ENCODE assay signal across 38 cellular contexts in the genomic region with DNA sequence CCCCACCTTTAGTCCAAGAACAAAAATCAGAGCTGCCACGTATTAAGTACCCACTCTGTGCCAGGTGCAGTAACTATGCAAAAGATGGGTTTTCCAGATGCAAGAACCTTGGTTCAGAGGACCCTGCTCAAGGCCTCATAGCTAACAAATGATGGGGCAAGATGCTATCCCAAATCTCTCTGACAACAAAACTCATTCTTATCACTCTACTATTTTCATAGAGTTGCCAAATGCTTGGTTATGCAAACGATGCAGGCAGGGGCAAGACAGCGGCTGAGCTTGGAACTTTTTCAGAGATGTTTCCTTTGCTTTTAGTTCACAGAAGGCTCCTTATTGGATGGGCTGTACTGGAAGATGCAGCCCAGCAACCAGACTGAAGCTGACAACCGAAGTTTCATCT.
"Had no signal": no experiment of that assay in that cellular context is flagged by ENCODE, and none has a peak within 500 bp of the region (broad histone marks: within the 10 kb centered on the region; RNA-seq: fewer than 3 reads in every experiment).

No MANE protein-coding gene starts in this region.

- H3K4me1 ChIP-seq: adrenal gland, breast epithelium had no signal

- ATAC-seq: activated naive CD8-positive, alpha-beta T cell treated with anti-CD3 and anti-CD28 coated beads, Interleukin-2, amount 50 U/mL, for 24 hours; activated T-cell treated with anti-CD3 and anti-CD28 coated beads, Interleukin-2, amount 50 U/mL, for 4 hours; activated T-cell treated with anti-CD3 and anti-CD28 coated beads, Interleukin-2, amount 50 U/mL, for 72 hours; activated T-helper 17 cell treated with anti-CD3 and anti-CD28 coated beads, Interleukin-2, amount 50 U/mL, for 72 hours; body of pancreas had no signal

- H3K9me3 ChIP-seq: adrenal gland, ascending aorta, body of pancreas, breast epithelium had no signal

- DNase-seq: activated effector memory CD4-positive, alpha-beta T cell treated with anti-CD3 and anti-CD28 coated beads, Interleukin-2, amount 50 U/mL, for 16 hours; activated effector memory CD4-positive, alpha-beta T cell treated with Interleukin-2 at 50 U/mL for 16 hours; activated gamma-delta T cell; activated gamma-delta T cell treated with Interleukin-2 at 50 U/mL for 16 hours; activated naive CD4-positive, alpha-beta T cell; activated naive CD4-positive, alpha-beta T cell treated with anti-CD3 and anti-CD28 coated beads for 36 hours; activated naive CD4-positive, alpha-beta T cell treated with anti-CD3 and anti-CD28 coated beads, Interleukin-2, amount 10 ng/mL, durations not matched to agents 7 days and 5 days; activated naive CD4-positive, alpha-beta T cell treated with anti-CD3 and anti-CD28 coated beads, Interleukin-2, amount 50 U/mL, for 16 hours; activated naive CD4-positive, alpha-beta T cell treated with Interleukin-2 at 50 U/mL for 16 hours; activated naive CD8-positive, alpha-beta T cell treated with anti-CD3 and anti-CD28 coated beads for 36 hours; activated naive CD8-positive, alpha-beta T cell treated with anti-CD3 and anti-CD28 coated beads, Interleukin-2, amount 10 ng/mL, durations not matched to agents 7 days and 5 days; activated naive CD8-positive, alpha-beta T cell treated with anti-CD3 and anti-CD28 coated beads, Interleukin-2, amount 50 U/mL, for 24 hours; activated T-cell treated with anti-CD3 and anti-CD28 coated beads, Interleukin-2, amount 50 U/mL, for 1 hour; activated T-cell treated with anti-CD3 and anti-CD28 coated beads, Interleukin-2, amount 50 U/mL, for 24 hours; activated T-cell treated with anti-CD3 and anti-CD28 coated beads, Interleukin-2, amount 50 U/mL, for 4 hours; activated T-cell treated with anti-CD3 and anti-CD28 coated beads, Interleukin-2, amount 50 U/mL, for 48 hours; activated T-cell treated with anti-CD3 and anti-CD28 coated beads, Interleukin-2, amount 50 U/mL, for 72 hours; adrenal gland; amniotic stem cell; amygdala; anterior cingulate cortex; aorta; body of pancreas; brain microvascular endothelial cell; caudate nucleus; central memory CD4-positive, alpha-beta T cell; cerebellar nuclear complex had no signal

- H3K36me3 Mint-ChIP-seq: activated naive CD4-positive, alpha-beta T cell treated with anti-CD3 and anti-CD28 coated beads, Interleukin-2, amount 50 U/mL, for 72 hours had no signal

- H3K27me3 ChIP-seq: adrenal gland, ascending aorta, body of pancreas, brain microvascular endothelial cell, breast epithelium, cardiac muscle cell had no signal

- H3K9me3 Mint-ChIP-seq: activated naive CD4-positive, alpha-beta T cell treated with anti-CD3 and anti-CD28 coated beads for 36 hours; activated naive CD4-positive, alpha-beta T cell treated with anti-CD3 and anti-CD28 coated beads, Interleukin-2, amount 10 ng/mL, durations not matched to agents 7 days and 5 days; activated naive CD4-positive, alpha-beta T cell treated with anti-CD3 and anti-CD28 coated beads, Interleukin-2, amount 50 U/mL, for 24 hours; activated naive CD4-positive, alpha-beta T cell treated with anti-CD3 and anti-CD28 coated beads, Interleukin-2, amount 50 U/mL, for 72 hours; activated naive CD8-positive, alpha-beta T cell treated with anti-CD3 and anti-CD28 coated beads for 36 hours; activated naive CD8-positive, alpha-beta T cell treated with anti-CD3 and anti-CD28 coated beads, Interleukin-2, amount 10 ng/mL, durations not matched to agents 7 days and 5 days; activated naive CD8-positive, alpha-beta T cell treated with anti-CD3 and anti-CD28 coated beads, Interleukin-2, amount 50 U/mL, for 24 hours; activated T-cell treated with anti-CD3 and anti-CD28 coated beads, Interleukin-2, amount 50 U/mL, for 24 hours; activated T-cell treated with anti-CD3 and anti-CD28 coated beads, Interleukin-2, amount 50 U/mL, for 4 hours; activated T-cell treated with anti-CD3 and anti-CD28 coated beads, Interleukin-2, amount 50 U/mL, for 72 hours; activated T-helper 1 cell treated with anti-CD3 and anti-CD28 coated beads, Interleukin-12 subunit alpha, Interleukin-12 subunit beta, Interleukin-2, Interleukin-4 antibody, amounts not matched to agents 30 ng/mL and 10 ng/mL and 1 ng/mL, durations not matched to agents 14 hours and 24 hours and 36 hours; activated T-helper 17 cell treated with anti-CD3 and anti-CD28 coated beads, Interleukin-2, amount 50 U/mL, for 72 hours; activated T-helper 2 cell treated with anti-CD3 and anti-CD28 coated beads, Interferon-gamma antibody, Interleukin-2, Interleukin-4, amounts not matched to agents 10 μg/mL and 5 μg/mL and 100 μg/mL, durations not matched to agents 14 hours and 24 hours and 36 hours; brain; central memory CD8-positive, alpha-beta T cell had no signal

- H3K27me3 Mint-ChIP-seq: activated naive CD4-positive, alpha-beta T cell treated with anti-CD3 and anti-CD28 coated beads, Interleukin-2, amount 10 ng/mL, durations not matched to agents 7 days and 5 days; activated naive CD4-positive, alpha-beta T cell treated with anti-CD3 and anti-CD28 coated beads, Interleukin-2, amount 50 U/mL, for 24 hours; activated naive CD8-positive, alpha-beta T cell; activated naive CD8-positive, alpha-beta T cell treated with anti-CD3 and anti-CD28 coated beads for 36 hours; activated naive CD8-positive, alpha-beta T cell treated with anti-CD3 and anti-CD28 coated beads, Interleukin-2, amount 10 ng/mL, durations not matched to agents 7 days and 5 days; activated naive CD8-positive, alpha-beta T cell treated with anti-CD3 and anti-CD28 coated beads, Interleukin-2, amount 50 U/mL, for 24 hours; activated T-cell treated with anti-CD3 and anti-CD28 coated beads, Interleukin-2, amount 50 U/mL, for 24 hours; activated T-helper 17 cell treated with anti-CD3 and anti-CD28 coated beads, Interleukin-2, amount 50 U/mL, for 72 hours; central memory CD8-positive, alpha-beta T cell had no signal

- H3K27ac ChIP-seq: adrenal gland, ascending aorta, body of pancreas, brain microvascular endothelial cell, breast epithelium, cardiac muscle cell had no signal

- H3K4me3 Mint-ChIP-seq: activated naive CD4-positive, alpha-beta T cell treated with anti-CD3 and anti-CD28 coated beads for 36 hours; activated naive CD4-positive, alpha-beta T cell treated with anti-CD3 and anti-CD28 coated beads, Interleukin-2, amount 10 ng/mL, durations not matched to agents 7 days and 5 days; activated naive CD4-positive, alpha-beta T cell treated with anti-CD3 and anti-CD28 coated beads, Interleukin-2, amount 50 U/mL, for 24 hours; activated naive CD8-positive, alpha-beta T cell; activated naive CD8-positive, alpha-beta T cell treated with anti-CD3 and anti-CD28 coated beads for 36 hours; activated naive CD8-positive, alpha-beta T cell treated with anti-CD3 and anti-CD28 coated beads, Interleukin-2, amount 10 ng/mL, durations not matched to agents 7 days and 5 days; activated naive CD8-positive, alpha-beta T cell treated with anti-CD3 and anti-CD28 coated beads, Interleukin-2, amount 50 U/mL, for 24 hours; activated T-cell treated with anti-CD3 and anti-CD28 coated beads, Interleukin-2, amount 50 U/mL, for 24 hours; activated T-cell treated with anti-CD3 and anti-CD28 coated beads, Interleukin-2, amount 50 U/mL, for 4 hours; activated T-cell treated with anti-CD3 and anti-CD28 coated beads, Interleukin-2, amount 50 U/mL, for 72 hours; activated T-helper 1 cell treated with anti-CD3 and anti-CD28 coated beads, Interleukin-12 subunit alpha, Interleukin-12 subunit beta, Interleukin-2, Interleukin-4 antibody, amounts not matched to agents 30 ng/mL and 10 ng/mL and 1 ng/mL, durations not matched to agents 14 hours and 24 hours and 36 hours; activated T-helper 17 cell treated with anti-CD3 and anti-CD28 coated beads, Interleukin-2, amount 50 U/mL, for 72 hours; brain; central memory CD8-positive, alpha-beta T cell had no signal

- H3K4me3 ChIP-seq: adrenal gland, ascending aorta, body of pancreas, breast epithelium, cardiac muscle cell had no signal

- H3K4me1 Mint-ChIP-seq: activated naive CD4-positive, alpha-beta T cell treated with anti-CD3 and anti-CD28 coated beads, Interleukin-2, amount 10 ng/mL, durations not matched to agents 7 days and 5 days; activated naive CD4-positive, alpha-beta T cell treated with anti-CD3 and anti-CD28 coated beads, Interleukin-2, amount 50 U/mL, for 24 hours; activated naive CD8-positive, alpha-beta T cell treated with anti-CD3 and anti-CD28 coated beads for 36 hours; activated naive CD8-positive, alpha-beta T cell treated with anti-CD3 and anti-CD28 coated beads, Interleukin-2, amount 10 ng/mL, durations not matched to agents 7 days and 5 days; activated naive CD8-positive, alpha-beta T cell treated with anti-CD3 and anti-CD28 coated beads, Interleukin-2, amount 50 U/mL, for 24 hours; brain; central memory CD8-positive, alpha-beta T cell had no signal

- H3K27ac Mint-ChIP-seq: activated naive CD4-positive, alpha-beta T cell treated with anti-CD3 and anti-CD28 coated beads for 36 hours; activated naive CD4-positive, alpha-beta T cell treated with anti-CD3 and anti-CD28 coated beads, Interleukin-2, amount 10 ng/mL, durations not matched to agents 7 days and 5 days; activated naive CD4-positive, alpha-beta T cell treated with anti-CD3 and anti-CD28 coated beads, Interleukin-2, amount 50 U/mL, for 24 hours; activated naive CD4-positive, alpha-beta T cell treated with anti-CD3 and anti-CD28 coated beads, Interleukin-2, amount 50 U/mL, for 72 hours; activated naive CD8-positive, alpha-beta T cell; activated naive CD8-positive, alpha-beta T cell treated with anti-CD3 and anti-CD28 coated beads for 36 hours; activated naive CD8-positive, alpha-beta T cell treated with anti-CD3 and anti-CD28 coated beads, Interleukin-2, amount 10 ng/mL, durations not matched to agents 7 days and 5 days; activated naive CD8-positive, alpha-beta T cell treated with anti-CD3 and anti-CD28 coated beads, Interleukin-2, amount 50 U/mL, for 24 hours; activated T-cell treated with anti-CD3 and anti-CD28 coated beads, Interleukin-2, amount 50 U/mL, for 24 hours; activated T-cell treated with anti-CD3 and anti-CD28 coated beads, Interleukin-2, amount 50 U/mL, for 72 hours; activated T-helper 1 cell treated with anti-CD3 and anti-CD28 coated beads, Interleukin-12 subunit alpha, Interleukin-12 subunit beta, Interleukin-2, Interleukin-4 antibody, amounts not matched to agents 30 ng/mL and 10 ng/mL and 1 ng/mL, durations not matched to agents 14 hours and 24 hours and 36 hours; activated T-helper 2 cell treated with anti-CD3 and anti-CD28 coated beads, Interferon-gamma antibody, Interleukin-2, Interleukin-4, amounts not matched to agents 10 μg/mL and 5 μg/mL and 100 μg/mL, durations not matched to agents 14 hours and 24 hours and 36 hours; brain had no signal
